ENCODE assay signal across 8 cellular contexts in genomic region chr14:89417469-89418225, GRCh38. TPM values are rescaled to one million over a fixed set of nuclear protein-coding genes. Genes with fewer than 3 reads are reported as not detected.
DNase-seq lines count a peak whose midpoint lies in the region; ATAC-seq and TF ChIP-seq lines count a peak whose summit lies in the region.

No MANE protein-coding gene starts in this region.

- ATAC-seq in Panc1 = peak; percentile 74

- H3K36me3 ChIP-seq in Panc1 (ENCODE audit: control insufficient read depth, insufficient read depth, low read length) (no peaks in the 10 kb centered on the region), neural progenitor cell (no peaks in the 10 kb centered on the region), tibial nerve (no peaks in the 10 kb centered on the region)

- 4 to 7% methylated on average over 28 to 45 of the region's 50 CpGs for WGBS in tibial nerve, 2 donors

- DNase-seq in DMS114 treated with DMSO at 0.1 percent for 48 hours (lab: John Stamatoyannopoulos, UW; ENCODE audit: unreplicated experiment) (peak; percentile 24), GM20000 (ENCODE audit: low spot score) (peak; percentile 67), HT-29 (ENCODE audit: low spot score) (peak; percentile 70), Panc1 (ENCODE audit: low read depth, low spot score) (no peak), fibroblast of pulmonary artery (ENCODE audit: low read depth) (peak; percentile 46), neural progenitor cell (ENCODE audit: low spot score) (peak; percentile 57), tibial nerve (ENCODE audit: low spot score in 2 of 2) (peak in 1 of 2 donors; percentile 59)
- DNase-seq in activated T-helper 1 cell treated with anti-CD3 and anti-CD28 coated beads, Interleukin-12 subunit alpha, Interleukin-12 subunit beta, Interleukin-2, Interleukin-4 antibody, amounts not matched to agents 30 ng/mL and 10 ng/mL and 1 ng/mL, durations not matched to agents 14 hours and 24 hours and 36 hours (ENCODE audit: low spot score) = peak; percentile 46

- peak; percentile 10 for TF ChIP-seq CTCF in GM20000 (IDR thresholded peaks at IDR 0.05; ENCODE audit: extremely low read depth, missing control alignments)
- TF ChIP-seq CTCF in Panc1 (IDR thresholded peaks at IDR 0.05) = peak; percentile 51
- TF ChIP-seq CTCF in fibroblast of pulmonary artery (IDR thresholded peaks at IDR 0.05; ENCODE audit: low read length, missing control alignments) = peak; percentile 38
- peak; percentile 40 for TF ChIP-seq CTCF in neural progenitor cell (IDR thresholded peaks at IDR 0.05)
- peak; percentile 13 to 54 (median 33) for TF ChIP-seq CTCF in tibial nerve (IDR thresholded peaks at IDR 0.05)

- peak overlapping the region; percentile 86 for H2AFZ ChIP-seq in neural progenitor cell (replicated peaks)

- H3K4me1 ChIP-seq in Panc1 (ENCODE audit: control insufficient read depth, insufficient read depth, low read length) (no peaks in the 10 kb centered on the region), neural progenitor cell (no peaks in the 10 kb centered on the region), tibial nerve (peaks cover 0 to 37% (median 12%) of the 10 kb centered on the region in 4 donors)

- peak overlapping the region; percentile 96 for H3K27ac Mint-ChIP-seq in activated T-helper 1 cell treated with anti-CD3 and anti-CD28 coated beads, Interleukin-12 subunit alpha, Interleukin-12 subunit beta, Interleukin-2, Interleukin-4 antibody, amounts not matched to agents 30 ng/mL and 10 ng/mL and 1 ng/mL, durations not matched to agents 14 hours and 24 hours and 36 hours
- H3K27ac Mint-ChIP-seq in neural progenitor cell = peak overlapping the region; percentile 91

- peak in 1 of 2 donors; percentile 16 for TF ChIP-seq POLR2A in tibial nerve (IDR thresholded peaks at IDR 0.05)

- H3K4me2 ChIP-seq in neural progenitor cell = peak overlapping the region; percentile 99

- peaks cover 13% of the 10 kb centered on the region for H3K36me3 Mint-ChIP-seq in activated T-helper 1 cell treated with anti-CD3 and anti-CD28 coated beads, Interleukin-12 subunit alpha, Interleukin-12 subunit beta, Interleukin-2, Interleukin-4 antibody, amounts not matched to agents 30 ng/mL and 10 ng/mL and 1 ng/mL, durations not matched to agents 14 hours and 24 hours and 36 hours (ENCODE audit: low read depth)
- peaks cover 6% of the 10 kb centered on the region for H3K36me3 Mint-ChIP-seq in neural progenitor cell

- H3K27me3 ChIP-seq in Panc1 (ENCODE audit: control insufficient read depth, insufficient read depth, low read length) (no peaks in the 10 kb centered on the region), neural progenitor cell (no peaks in the 10 kb centered on the region), tibial nerve (no peaks in the 10 kb centered on the region)

- peak overlapping the region; percentile 49 to 60 for H3K4me3 ChIP-seq in Panc1 (ENCODE audit: low read depth in 2 of 2, low read length in 2 of 2)
- peak overlapping the region; percentile 61 for H3K4me3 ChIP-seq in fibroblast of pulmonary artery (replicated peaks; ENCODE audit: low read depth, low read length)
- H3K4me3 ChIP-seq in neural progenitor cell = peak overlapping the region; percentile 68
- peak overlapping the region; percentile 59 to 84 (median 66) for H3K4me3 ChIP-seq in tibial nerve

- peak overlapping the region; percentile 90 for H3K4me3 Mint-ChIP-seq in activated T-helper 1 cell treated with anti-CD3 and anti-CD28 coated beads, Interleukin-12 subunit alpha, Interleukin-12 subunit beta, Interleukin-2, Interleukin-4 antibody, amounts not matched to agents 30 ng/mL and 10 ng/mL and 1 ng/mL, durations not matched to agents 14 hours and 24 hours and 36 hours
- H3K4me3 Mint-ChIP-seq in neural progenitor cell = peak overlapping the region; percentile 90

- H3K9ac ChIP-seq in neural progenitor cell = no peak overlapping the region

- POLR2A ChIA-PET in Panc1 (lab: Charles Lee) = no interaction called here

- 0 out of 2 replicates have a peak overlapping the region, but pooled peaks have one; percentile 34 for H3K27ac ChIP-seq in Panc1 (ENCODE audit: low read length)
- no peak overlapping the region for H3K27ac ChIP-seq in neural progenitor cell
- H3K27ac ChIP-seq in tibial nerve = peak overlapping the region; percentile 89 to 97 (median 94)

- no TSS peak for BruUV-seq in Panc1 (replicated peaks; lab: Mats Ljungman, UMichigan)

- no peaks in the 10 kb centered on the region for H3F3A ChIP-seq in neural progenitor cell (ENCODE audit: low read depth)

- peaks cover 53% of the 10 kb centered on the region for H3K4me1 Mint-ChIP-seq in activated T-helper 1 cell treated with anti-CD3 and anti-CD28 coated beads, Interleukin-12 subunit alpha, Interleukin-12 subunit beta, Interleukin-2, Interleukin-4 antibody, amounts not matched to agents 30 ng/mL and 10 ng/mL and 1 ng/mL, durations not matched to agents 14 hours and 24 hours and 36 hours (ENCODE audit: low read depth)
- peaks cover 27% of the 10 kb centered on the region for H3K4me1 Mint-ChIP-seq in neural progenitor cell

- intact Hi-C loops in Panc1 (cut with micrococcal nuclease; ENCODE audit: unreplicated experiment) = loop anchor here (5.0 kb wide), 1 partner anchor 375 kb away; no protein-coding TSS in a partner anchor
- intact Hi-C loops in activated T-helper 1 cell treated with anti-CD3 and anti-CD28 coated beads, Interleukin-12 subunit alpha, Interleukin-12 subunit beta, Interleukin-2, Interleukin-4 antibody, amounts not matched to agents 30 ng/mL and 10 ng/mL and 1 ng/mL, durations not matched to agents 14 hours and 24 hours and 36 hours (cut with micrococcal nuclease) = loop anchor here (1.0 to 10.0 kb wide), 11 partner anchors 12 to 837 kb away; partner anchors contain the start of genes EFCAB11 and PSMC1

- no peaks in the 10 kb centered on the region for H3K9me3 Mint-ChIP-seq in activated T-helper 1 cell treated with anti-CD3 and anti-CD28 coated beads, Interleukin-12 subunit alpha, Interleukin-12 subunit beta, Interleukin-2, Interleukin-4 antibody, amounts not matched to agents 30 ng/mL and 10 ng/mL and 1 ng/mL, durations not matched to agents 14 hours and 24 hours and 36 hours
- peaks cover 5% of the 10 kb centered on the region for H3K9me3 Mint-ChIP-seq in neural progenitor cell

- CTCF ChIA-PET in Panc1 (lab: Charles Lee) = no interaction called here

- peaks cover 11% of the 10 kb centered on the region for H4K20me1 ChIP-seq in neural progenitor cell (ENCODE audit: low read depth)

- in situ Hi-C loops in Panc1 (cut with HindIII; ENCODE audit: low pct_unique_long_range_greater_than_20kb, low sequenced_read_pairs) = no loop called here

- TF ChIP-seq EP300 in tibial nerve (IDR thresholded peaks at IDR 0.05) = peak in 1 of 2 donors; percentile 29

- H3K27me3 Mint-ChIP-seq in activated T-helper 1 cell treated with anti-CD3 and anti-CD28 coated beads, Interleukin-12 subunit alpha, Interleukin-12 subunit beta, Interleukin-2, Interleukin-4 antibody, amounts not matched to agents 30 ng/mL and 10 ng/mL and 1 ng/mL, durations not matched to agents 14 hours and 24 hours and 36 hours (ENCODE audit: insufficient read depth) = no peaks in the 10 kb centered on the region
- peaks cover 7% of the 10 kb centered on the region for H3K27me3 Mint-ChIP-seq in neural progenitor cell (ENCODE audit: insufficient read depth, low read depth)

- H3K79me2 ChIP-seq in neural progenitor cell (ENCODE audit: low read depth) = peaks cover 44% of the 10 kb centered on the region

- H3K9me3 ChIP-seq in Panc1 (ENCODE audit: control insufficient read depth, insufficient read depth, low read depth, low read length) (no peaks in the 10 kb centered on the region), neural progenitor cell (ENCODE audit: low read depth) (no peaks in the 10 kb centered on the region), tibial nerve (no peaks in the 10 kb centered on the region)

RNA-seq across cellular contexts. Expression of gene FOXN3, which starts 0.6 kb away (rescaled TPM):
- total RNA-seq in HT-29 (2014; rRNA removed; shearing (Covaris generic)) = 8.8 and 9.4 TPM in 2 replicates
- total RNA-seq in Panc1 (2021; ENCODE audit: unreplicated experiment) = 8.8 TPM
- polyA plus RNA-seq in Panc1 (2012; ENCODE audit: insufficient read length) = 5.6 TPM
- total RNA-seq in activated T-helper 1 cell treated with anti-CD3 and anti-CD28 coated beads, Interleukin-12 subunit alpha, Interleukin-12 subunit beta, Interleukin-2, Interleukin-4 antibody, amounts not matched to agents 30 ng/mL and 10 ng/mL and 1 ng/mL, durations not matched to agents 14 hours and 24 hours and 36 hours = 86.9 and 97.3 TPM in 2 replicates
- total RNA-seq in neural progenitor cell (ENCODE audit: low replicate concordance) = 38.5 and 39.5 TPM in 2 replicates
- 100 to 1,000 TPM in 3 of 4 donors, 10 to 100 TPM in 1; 98.7 to 116 (median 103) TPM for total RNA-seq in tibial nerve
